Comparison of ENCODE assay signal across 31 cellular contexts in genomic region chr6:71198908-71199307, GRCh38.
"Had no signal": no experiment of that assay in that cellular context is flagged by ENCODE, and none has a peak within 500 bp of the region (broad histone marks: within the 10 kb centered on the region; RNA-seq: fewer than 3 reads in every experiment).

No MANE protein-coding gene starts in this region.

- H3K9me3 ChIP-seq: adrenal gland, body of pancreas, breast epithelium, colonic mucosa had no signal

- H3K36me3 ChIP-seq: adrenal gland, breast epithelium, cardiac muscle cell, colonic mucosa had no signal

- ATAC-seq: activated CD4-positive, alpha-beta T cell treated with anti-CD3 and anti-CD28 coated beads for 36 hours; activated CD8-positive, alpha-beta memory T cell treated with anti-CD3 and anti-CD28 coated beads, Interleukin-2, amount 10 ng/mL, durations not matched to agents 7 days and 5 days; activated CD8-positive, alpha-beta T cell treated with anti-CD3 and anti-CD28 coated beads, Interleukin-2, amount 10 ng/mL, durations not matched to agents 7 days and 5 days; activated naive CD8-positive, alpha-beta T cell treated with anti-CD3 and anti-CD28 coated beads, Interleukin-2, amount 50 U/mL, for 24 hours; body of pancreas; T-helper 17 cell had no signal

- H3K4me1 ChIP-seq: adrenal gland, body of pancreas, breast epithelium, colonic mucosa had no signal

- DNase-seq: activated CD4-positive, alpha-beta memory T cell treated with anti-CD3 and anti-CD28 coated beads for 36 hours; activated CD4-positive, alpha-beta T cell treated with anti-CD3 and anti-CD28 coated beads for 36 hours; activated CD4-positive, alpha-beta T cell treated with anti-CD3 and anti-CD28 coated beads, Interleukin-2, amount 10 ng/mL, durations not matched to agents 24 days and 14 days; activated CD4-positive, CD25-positive, alpha-beta regulatory T cell; activated CD4-positive, CD25-positive, alpha-beta regulatory T cell treated with anti-CD3 and anti-CD28 coated beads, Interleukin-2, amount 50 U/mL, for 72 hours; activated CD8-positive, alpha-beta memory T cell treated with anti-CD3 and anti-CD28 coated beads, Interleukin-2, amount 10 ng/mL, durations not matched to agents 7 days and 5 days; activated CD8-positive, alpha-beta memory T cell treated with anti-CD3 and anti-CD28 coated beads, Interleukin-2, amount 50 U/mL, for 4 hours; activated CD8-positive, alpha-beta T cell treated with anti-CD3 and anti-CD28 coated beads, Interleukin-2, amount 10 ng/mL, durations not matched to agents 7 days and 5 days; activated effector memory CD4-positive, alpha-beta T cell treated with anti-CD3 and anti-CD28 coated beads, Interleukin-2, amount 50 U/mL, for 16 hours; activated naive CD4-positive, alpha-beta T cell treated with anti-CD3 and anti-CD28 coated beads for 36 hours; activated naive CD8-positive, alpha-beta T cell treated with anti-CD3 and anti-CD28 coated beads for 36 hours; activated naive CD8-positive, alpha-beta T cell treated with anti-CD3 and anti-CD28 coated beads, Interleukin-2, amount 50 U/mL, for 24 hours; activated T-cell treated with anti-CD3 and anti-CD28 coated beads, Interleukin-2, amount 50 U/mL, for 1 hour; activated T-cell treated with anti-CD3 and anti-CD28 coated beads, Interleukin-2, amount 50 U/mL, for 48 hours; adrenal gland; amygdala; aorta; body of pancreas; central memory CD4-positive, alpha-beta T cell; cerebellar nuclear complex; colonic mucosa; dermis blood vessel endothelial cell; effector CD4-positive, alpha-beta T cell; foreskin fibroblast; head of caudate nucleus; T-helper 1 cell; T-helper 17 cell; T1000 had no signal

- H3K27me3 ChIP-seq: adrenal gland, body of pancreas, breast epithelium, cardiac muscle cell, colonic mucosa had no signal

- H3K27ac ChIP-seq: adrenal gland, body of pancreas, breast epithelium, cardiac muscle cell, colonic mucosa, epithelial cell of prostate had no signal

- H3K4me3 ChIP-seq: adrenal gland, body of pancreas, breast epithelium, cardiac muscle cell, colonic mucosa had no signal
